In genomic region chr11:75499423-75500305, GRCh38 we compare ENCODE assay signal across 10 cellular contexts. TPM values are rescaled to one million over a fixed set of nuclear protein-coding genes. Genes with fewer than 3 reads are reported as not detected.
A peak's percentile ranks its signal among the peaks of the same experiment; 100 is the strongest.
DNase-seq lines count a peak whose midpoint lies in the region; ATAC-seq, FAIRE-seq and TF ChIP-seq lines count a peak whose summit lies in the region.
"Had no signal": no experiment of that assay in that cellular context is flagged by ENCODE, and none has a peak within 500 bp of the region (broad histone marks: within the 10 kb centered on the region; RNA-seq: fewer than 3 reads in every experiment).

No MANE protein-coding gene starts in this region.

- H3K9me3 ChIP-seq in T-helper 17 cell (ENCODE audit: control insufficient read depth, low read length, poor library complexity, severe bottlenecking): no peaks in the 10 kb centered on the region

- no peaks in the 10 kb centered on the region for H3K27me3 ChIP-seq in dorsolateral prefrontal cortex

- FAIRE-seq in D721Med (lab: Jason Lieb, UNC): no peak

- ATAC-seq in T-helper 17 cell (no peak), sciatic nerve (peak; percentile 94)

- DNase-seq in Daoy (ENCODE audit: low read depth) (peak; percentile 68), T-helper 17 cell (no peak), foreskin fibroblast (peak; percentile 88 to 94), sciatic nerve (ENCODE audit: low spot score) (peak; percentile 84), D721Med (ENCODE audit: insufficient read length, low spot score) (no peak), dorsolateral prefrontal cortex (no peak), DMS53 (lab: John Stamatoyannopoulos, UW) (no peak), cortex of kidney (lab: John Stamatoyannopoulos, UW) (no peak)
- DNase-seq: activated naive CD4-positive, alpha-beta T cell treated with anti-CD3 and anti-CD28 coated beads, Interleukin-2, amount 50 U/mL, for 16 hours; GDM1 had no signal

- H3K4me1 Mint-ChIP-seq in T-helper 17 cell: peaks cover 36% of the 10 kb centered on the region

- H3K27ac ChIP-seq in dorsolateral prefrontal cortex: peak overlapping the region in 3 of 59 donors; percentile 36 to 61 (median 41)

- intact Hi-C loops in sciatic nerve (cut with DNase I) (no loop called here), dorsolateral prefrontal cortex (cut with DNase I) (no loop called here)

- H3K4me3 Mint-ChIP-seq in T-helper 17 cell: no peak overlapping the region

- H3K4me3 ChIP-seq in foreskin fibroblast (ENCODE audit: low read depth in 1 of 2, low read length in 2 of 2) (no peak overlapping the region), dorsolateral prefrontal cortex (no peak overlapping the region)

- H3K27me3 Mint-ChIP-seq in T-helper 17 cell: no peaks in the 10 kb centered on the region

- no peaks in the 10 kb centered on the region for H3K36me3 Mint-ChIP-seq in T-helper 17 cell (ENCODE audit: low read depth)

- TF ChIP-seq CTCF in foreskin fibroblast (IDR thresholded peaks at IDR 0.05; ENCODE audit: low read depth, low read length) (no peak), D721Med (IDR thresholded peaks at IDR 0.05; ENCODE audit: insufficient read depth, missing control alignments) (no peak), dorsolateral prefrontal cortex (IDR thresholded peaks at IDR 0.05 in 54 of 56, conservative IDR thresholded peaks at IDR 0.05 in 2 of 56; ENCODE audit: low read depth in 1 of 56, partially characterized antibody in 56 of 56) (no peak)

- peak overlapping the region; percentile 84 for H3K27ac Mint-ChIP-seq in T-helper 17 cell

RNA-seq across cellular contexts. Expression of gene GDPD5, which starts 26.1 kb away (rescaled TPM):
- total RNA-seq in Daoy (2014; rRNA removed; shearing (Covaris generic)): 2.6 and 3.7 TPM in 2 replicates
- total RNA-seq in T-helper 17 cell (100 to 1,000 TPM in 1 of 2 donors, 10 to 100 TPM in 1; 77.3 to 108 TPM), sciatic nerve (78.5 TPM), dorsolateral prefrontal cortex (10 to 100 TPM; 15.7 to 42.6 (median 27.3) TPM)

Comparison
In these comparisons a context has a peak if more than half of its experiments do, and no peak if none do; other contexts are left out.
1. DNase-seq: peak in Daoy (single experiment), foreskin fibroblast (2 of 2) and sciatic nerve (single experiment); none in T-helper 17 cell (0 of 3), D721Med (single experiment), dorsolateral prefrontal cortex (0 of 10), DMS53 (single experiment) and cortex of kidney (single experiment).